16 cellular contexts compared by ENCODE assay signal in genomic region chr1:213375002-213375401, GRCh38.
DNase-seq lines count a peak whose midpoint lies in the region; FAIRE-seq and TF ChIP-seq lines count a peak whose summit lies in the region.
"Had no signal": no experiment of that assay in that cellular context is flagged by ENCODE, and none has a peak within 500 bp of the region (broad histone marks: within the 10 kb centered on the region; RNA-seq: fewer than 3 reads in every experiment).

No MANE protein-coding gene starts in this region.

- H3K9me3 ChIP-seq in Caco-2 = no peaks in the 10 kb centered on the region
- H3K9me3 ChIP-seq in CD8-positive, alpha-beta memory T cell (ENCODE audit: low read length) = no peaks in the 10 kb centered on the region
- H3K9me3 ChIP-seq: A549; BE2C; BLaER1 treated with 17β-estradiol and CSF1 and Interleukin-3, amounts not matched to agents 10 nM and 100 nM; HAP-1 had no signal

- no peak overlapping the region for H3K27ac ChIP-seq in CD8-positive, alpha-beta memory T cell (ENCODE audit: low read depth, low read length)
- H3K27ac ChIP-seq: A549; BLaER1 treated with 17β-estradiol and CSF1 and Interleukin-3, amounts not matched to agents 10 nM and 100 nM had no signal

- TF ChIP-seq CTCF in Caco-2 (IDR thresholded peaks at IDR 0.05; ENCODE audit: insufficient read depth in 1 of 2, low read depth in 1 of 2, low read length in 1 of 2, severe bottlenecking in 1 of 2, unreplicated experiment in 1 of 2) (no peak), GM10248 (IDR thresholded peaks at IDR 0.05; ENCODE audit: control extremely low read depth, extremely low read depth, low read depth, missing control alignments) (no peak)

- peak overlapping the region; percentile 13 for H3K27ac Mint-ChIP-seq in Caco-2 (ENCODE audit: unreplicated experiment)
- H3K27ac Mint-ChIP-seq in CD8-positive, alpha-beta memory T cell = no peak overlapping the region
- H3K27ac Mint-ChIP-seq: CD4-positive, alpha-beta T cell had no signal

- H3K9me3 Mint-ChIP-seq in Caco-2 (ENCODE audit: unreplicated experiment) = peaks cover 8% of the 10 kb centered on the region
- H3K9me3 Mint-ChIP-seq in CD8-positive, alpha-beta memory T cell = peaks cover 0 to 2% (median 0%) of the 10 kb centered on the region in 5 donors
- H3K9me3 Mint-ChIP-seq: CD14-positive monocyte; CD4-positive, alpha-beta T cell had no signal

- H3K4me1 Mint-ChIP-seq in Caco-2 (ENCODE audit: low read depth, unreplicated experiment) = peaks cover 58% of the 10 kb centered on the region
- H3K4me1 Mint-ChIP-seq in CD8-positive, alpha-beta memory T cell = no peaks in the 10 kb centered on the region
- H3K4me1 Mint-ChIP-seq: CD14-positive monocyte had no signal

- H3K4me3 ChIP-seq in Caco-2 (ENCODE audit: low read depth, low read length) = no peak overlapping the region
- no peak overlapping the region for H3K4me3 ChIP-seq in CD8-positive, alpha-beta memory T cell (ENCODE audit: low read length)
- H3K4me3 ChIP-seq: A549; BLaER1 treated with 17β-estradiol and CSF1 and Interleukin-3, amounts not matched to agents 10 nM and 100 nM; HAP-1 had no signal

- POLR2A ChIA-PET in Caco-2 (lab: Charles Lee) (no interaction called here), GM10248 (lab: Yijun Ruan, JAX) (no interaction called here)
- POLR2A ChIA-PET in CD8-positive, alpha-beta memory T cell (lab: Charles Lee) = no interaction called here

- FAIRE-seq in GM12891 (lab: Jason Lieb, UNC) (peak; percentile 76), TTC549 (lab: Jason Lieb, UNC) (peak; percentile 76), frontal cortex (lab: Jason Lieb, UNC) (peak; percentile 91)
- FAIRE-seq: A549, H54 had no signal

- CTCF ChIA-PET in Caco-2 (lab: Charles Lee) (interaction anchor here (0.8 kb wide), 1 partner anchor 24 kb away, joined by 3 read pairs; no protein-coding TSS in a partner anchor), GM10248 (lab: Yijun Ruan, JAX) (interaction anchor here (0.6 to 2.6 kb wide), 3 partner anchors 11 to 748 kb away, joined by 3 to 11 read pairs (median 4); no protein-coding TSS in a partner anchor)
- CTCF ChIA-PET in CD8-positive, alpha-beta memory T cell (lab: Charles Lee) = no interaction called here

- peaks cover 75% of the 10 kb centered on the region for H3K4me1 ChIP-seq in Caco-2
- H3K4me1 ChIP-seq in CD8-positive, alpha-beta memory T cell (ENCODE audit: insufficient read depth, low read length) = no peaks in the 10 kb centered on the region
- H3K4me1 ChIP-seq: A549; BE2C; BLaER1 treated with 17β-estradiol and CSF1 and Interleukin-3, amounts not matched to agents 10 nM and 100 nM; HAP-1 had no signal

- no peaks in the 10 kb centered on the region for H3K36me3 ChIP-seq in Caco-2 (ENCODE audit: control insufficient read depth, insufficient read depth, low read length)
- H3K36me3 ChIP-seq in CD8-positive, alpha-beta memory T cell (ENCODE audit: insufficient read depth, low read length) = no peaks in the 10 kb centered on the region
- H3K36me3 ChIP-seq: BE2C; BLaER1 treated with 17β-estradiol and CSF1 and Interleukin-3, amounts not matched to agents 10 nM and 100 nM; HAP-1 had no signal

- DNase-seq in Caco-2 = no peak
- DNase-seq in GM12891 (ENCODE audit: insufficient read length, low spot score) = no peak
- no peak for DNase-seq in frontal cortex (ENCODE audit: low spot score in 2 of 2)
- no peak for DNase-seq in CD8-positive, alpha-beta memory T cell
- DNase-seq in NCI-H1048 (lab: John Stamatoyannopoulos, UW) = no peak
- no peak for DNase-seq in GM10248 (ENCODE audit: extremely low spot score)
- DNase-seq: GF-D8, GOT3 had no signal

- intact Hi-C loops in Caco-2 (cut with micrococcal nuclease; ENCODE audit: unreplicated experiment) = loop anchor here (10.0 kb wide), 3 partner anchors 300 to 810 kb away; no protein-coding TSS in a partner anchor

- H3K27me3 ChIP-seq in Caco-2 (replicated peaks; ENCODE audit: control insufficient read depth, insufficient read depth, low read length) = no peaks in the 10 kb centered on the region
- H3K27me3 ChIP-seq in CD8-positive, alpha-beta memory T cell (ENCODE audit: insufficient read depth, low read length, poor library complexity, severe bottlenecking) = no peaks in the 10 kb centered on the region
- H3K27me3 ChIP-seq: BE2C; BLaER1 treated with 17β-estradiol and CSF1 and Interleukin-3, amounts not matched to agents 10 nM and 100 nM had no signal

- no peaks in the 10 kb centered on the region for H3K27me3 Mint-ChIP-seq in Caco-2 (ENCODE audit: insufficient read depth, unreplicated experiment)
- peaks cover 4 to 6% of the 10 kb centered on the region in 2 donors for H3K27me3 Mint-ChIP-seq in CD8-positive, alpha-beta memory T cell

- H3K36me3 Mint-ChIP-seq in Caco-2 (ENCODE audit: insufficient read depth, unreplicated experiment) = peaks cover 10% of the 10 kb centered on the region
- peaks cover 0 to 1% (median 0%) of the 10 kb centered on the region in 3 donors for H3K36me3 Mint-ChIP-seq in CD8-positive, alpha-beta memory T cell
- H3K36me3 Mint-ChIP-seq: CD14-positive monocyte had no signal

- no TSS peak for BruUV-seq in Caco-2 (replicated peaks; lab: Mats Ljungman, UMichigan)

- no peak for TF ChIP-seq POLR2A in GM12891 (IDR thresholded peaks at IDR 0.05; ENCODE audit: low read depth, low read length)

- H3K4me3 Mint-ChIP-seq in Caco-2 (ENCODE audit: unreplicated experiment) = no peak overlapping the region
- H3K4me3 Mint-ChIP-seq in CD8-positive, alpha-beta memory T cell = no peak overlapping the region
- H3K4me3 Mint-ChIP-seq: CD14-positive monocyte; CD4-positive, alpha-beta T cell had no signal

TF ChIP-seq in GM12891, 5 proteins besides CTCF, POLR2A, EP300 and RAD21:
- TF ChIP-seq POLR2AphosphoS5 (IDR thresholded peaks at IDR 0.05; ENCODE audit: low read depth, low read length) (no peak), POU2F2 (IDR thresholded peaks at IDR 0.05; ENCODE audit: low read depth, low read length) (no peak), TAF1 (IDR thresholded peaks at IDR 0.05; ENCODE audit: low read depth, low read length) (no peak), SPI1 (IDR thresholded peaks at IDR 0.05; ENCODE audit: low read depth, low read length) (no peak), PAX5 (IDR thresholded peaks at IDR 0.05; ENCODE audit: insufficient read depth, low read length, severe bottlenecking) (no peak)
